In genomic region chr7:87413029-87413428, GRCh38 we compare ENCODE assay signal across 34 cellular contexts.
DNase-seq lines count a peak whose midpoint lies in the region; ATAC-seq and TF ChIP-seq lines count a peak whose summit lies in the region.
"Had no signal": no experiment of that assay in that cellular context is flagged by ENCODE, and none has a peak within 500 bp of the region (broad histone marks: within the 10 kb centered on the region; RNA-seq: fewer than 3 reads in every experiment).

No MANE protein-coding gene starts in this region.

- DNase-seq in AG04450 (ENCODE audit: low read depth, low spot score), result peak; percentile 11
- DNase-seq in WERI-Rb-1, result no peak
- peak; percentile 71 for DNase-seq in fibroblast of gingiva (ENCODE audit: low read depth)
- no peak for DNase-seq in HPDE6-E6E7 (ENCODE audit: extremely low spot score)
- DNase-seq in activated naive CD4-positive, alpha-beta T cell treated with anti-CD3 and anti-CD28 coated beads, Interleukin-2, amount 10 ng/mL, durations not matched to agents 7 days and 5 days, result no peak
- DNase-seq in NCI-H526 treated with DMSO at 0.1 percent for 48 hours (lab: John Stamatoyannopoulos, UW), result no peak
- DNase-seq: activated CD4-positive, alpha-beta memory T cell treated with anti-CD3 and anti-CD28 coated beads for 36 hours; activated CD4-positive, CD25-positive, alpha-beta regulatory T cell treated with anti-CD3 and anti-CD28 coated beads, Interleukin-2, amount 50 U/mL, for 72 hours; activated naive CD4-positive, alpha-beta T cell; adrenal gland; CD8-positive, alpha-beta T cell; colonic mucosa; effector CD4-positive, alpha-beta T cell; foreskin melanocyte; H7; NCI-H1436; NCI-H2081; NCI-H2227 treated with DMSO at 0.1 percent for 48 hours; nephron progenitor cell; ovary; Right ventricle myocardium superior; spleen; stimulated activated CD4-positive, alpha-beta T cell treated with anti-CD3 and anti-CD28 coated beads, Interleukin-2, amount 100 ng/mL, for 24 hours; stimulated activated naive CD8-positive, alpha-beta T cell treated with anti-CD3 and anti-CD28 coated beads, Interleukin-15, Interleukin-2, amounts not matched to agents 100 U/mL and 50 U/mL, for 24 hours; testis had no signal

- H3K4me1 ChIP-seq in mesodermal cell (ENCODE audit: control insufficient read depth, insufficient read depth, low read length, poor library complexity, severe bottlenecking), result peaks cover 3% of the 10 kb centered on the region
- H3K4me1 ChIP-seq: colonic mucosa, testis had no signal

- no peak overlapping the region for H3K27ac Mint-ChIP-seq in activated naive CD4-positive, alpha-beta T cell treated with anti-CD3 and anti-CD28 coated beads, Interleukin-2, amount 10 ng/mL, durations not matched to agents 7 days and 5 days
- H3K27ac Mint-ChIP-seq: activated CD4-positive, alpha-beta memory T cell treated with anti-CD3 and anti-CD28 coated beads for 36 hours; B cell; CD8-positive, alpha-beta T cell; nephron progenitor cell; T-helper 1 cell treated with Interleukin-12 subunit alpha and Interleukin-12 subunit beta and Interleukin-4 antibody, amounts not matched to agents 30 μg/mL and 1 μg/mL, for 36 hours had no signal

- H3K27me3 ChIP-seq in AG04450 (ENCODE audit: control insufficient read depth, insufficient read depth, low read length) (no peaks in the 10 kb centered on the region), WERI-Rb-1 (ENCODE audit: insufficient read depth, low read depth, severe bottlenecking) (no peaks in the 10 kb centered on the region)
- H3K27me3 ChIP-seq: adrenal gland, cardiac muscle cell, colonic mucosa, ovary, spleen, testis had no signal

- no peaks in the 10 kb centered on the region for H3K36me3 Mint-ChIP-seq in activated naive CD4-positive, alpha-beta T cell treated with anti-CD3 and anti-CD28 coated beads, Interleukin-2, amount 10 ng/mL, durations not matched to agents 7 days and 5 days
- H3K36me3 Mint-ChIP-seq: activated CD4-positive, alpha-beta memory T cell treated with anti-CD3 and anti-CD28 coated beads for 36 hours; CD8-positive, alpha-beta T cell had no signal

- CTCF ChIA-PET in AG04450 (lab: Charles Lee), result interaction anchor here (0.6 to 13.0 kb wide), 2 partner anchors 97 to 157 kb away, joined by 3 to 454 read pairs; no protein-coding TSS in a partner anchor
- CTCF ChIA-PET in activated naive CD4-positive, alpha-beta T cell treated with anti-CD3 and anti-CD28 coated beads, Interleukin-2, amount 10 ng/mL, durations not matched to agents 7 days and 5 days (lab: Charles Lee), result no interaction called here

- no CpG with 5 or more reads among the region's 1 CpG for WGBS in mesodermal cell (ENCODE audit: insufficient coverage in 2 of 2), 2 experiments

- H3K9me3 ChIP-seq in AG04450 (ENCODE audit: control insufficient read depth, insufficient read depth, low read length), result no peaks in the 10 kb centered on the region
- H3K9me3 ChIP-seq in WERI-Rb-1 (ENCODE audit: severe bottlenecking), result no peaks in the 10 kb centered on the region
- H3K9me3 ChIP-seq in mesodermal cell (ENCODE audit: control insufficient read depth, low read length), result no peaks in the 10 kb centered on the region
- H3K9me3 ChIP-seq: adrenal gland, colonic mucosa, ovary, spleen, testis had no signal

- H3K36me3 ChIP-seq in WERI-Rb-1 (no peaks in the 10 kb centered on the region), mesodermal cell (ENCODE audit: control insufficient read depth, insufficient read depth, low read length) (no peaks in the 10 kb centered on the region)
- H3K36me3 ChIP-seq: adrenal gland, cardiac muscle cell, colonic mucosa, ovary had no signal

- POLR2A ChIA-PET in AG04450 (lab: Yijun Ruan, JAX), result interaction anchor here (2.2 kb wide), 1 partner anchor 96 kb away, joined by 13 read pairs; no protein-coding TSS in a partner anchor

- no peaks in the 10 kb centered on the region for H3K9me3 Mint-ChIP-seq in activated naive CD4-positive, alpha-beta T cell treated with anti-CD3 and anti-CD28 coated beads, Interleukin-2, amount 10 ng/mL, durations not matched to agents 7 days and 5 days
- H3K9me3 Mint-ChIP-seq: activated CD4-positive, alpha-beta memory T cell treated with anti-CD3 and anti-CD28 coated beads for 36 hours; CD8-positive, alpha-beta T cell; nephron progenitor cell; T-helper 1 cell treated with Interleukin-12 subunit alpha and Interleukin-12 subunit beta and Interleukin-4 antibody, amounts not matched to agents 30 μg/mL and 1 μg/mL, for 36 hours had no signal

- no peak overlapping the region for H3K4me3 ChIP-seq in AG04450 (ENCODE audit: low read depth, low read length)
- H3K4me3 ChIP-seq in WERI-Rb-1 (ENCODE audit: low read depth, low read length), result no peak overlapping the region
- no peak overlapping the region for H3K4me3 ChIP-seq in mesodermal cell (ENCODE audit: extremely low read depth, insufficient read depth, low read length, poor library complexity, severe bottlenecking)
- H3K4me3 ChIP-seq: adrenal gland, cardiac muscle cell, colonic mucosa, GM12878, lung, ovary, spleen, testis had no signal

- no peak for ATAC-seq in HG02884 (IDR thresholded peaks at IDR 0.05; ENCODE audit: unreplicated experiment)
- ATAC-seq: CD8-positive, alpha-beta T cell; GM12878; Panc1; SK-N-SH treated with all-trans-retinoic acid at 6 μM for 48 hours; stimulated activated naive CD8-positive, alpha-beta T cell treated with anti-CD3 and anti-CD28 coated beads, Interleukin-15, Interleukin-2, amounts not matched to agents 100 U/mL and 50 U/mL, for 24 hours had no signal

- H3K27ac ChIP-seq in AG04450 (ENCODE audit: low read depth, low read length), result no peak overlapping the region
- peak overlapping the region; percentile 73 for H3K27ac ChIP-seq in WERI-Rb-1
- peak overlapping the region; percentile 83 for H3K27ac ChIP-seq in mesodermal cell (ENCODE audit: low read depth, low read length, severe bottlenecking)
- H3K27ac ChIP-seq: colonic mucosa, ovary, spleen, testis had no signal

- TF ChIP-seq CTCF in AG04450 (IDR thresholded peaks at IDR 0.05; ENCODE audit: low read depth, low read length) (no peak), WERI-Rb-1 (IDR thresholded peaks at IDR 0.05; ENCODE audit: low read depth, low read length) (no peak)

- no peaks in the 10 kb centered on the region for H3K4me1 Mint-ChIP-seq in activated naive CD4-positive, alpha-beta T cell treated with anti-CD3 and anti-CD28 coated beads, Interleukin-2, amount 10 ng/mL, durations not matched to agents 7 days and 5 days

- H3K27me3 Mint-ChIP-seq in activated naive CD4-positive, alpha-beta T cell treated with anti-CD3 and anti-CD28 coated beads, Interleukin-2, amount 10 ng/mL, durations not matched to agents 7 days and 5 days, result no peaks in the 10 kb centered on the region
- H3K27me3 Mint-ChIP-seq: activated CD4-positive, alpha-beta memory T cell treated with anti-CD3 and anti-CD28 coated beads for 36 hours; B cell had no signal

- H3K4me3 Mint-ChIP-seq in activated naive CD4-positive, alpha-beta T cell treated with anti-CD3 and anti-CD28 coated beads, Interleukin-2, amount 10 ng/mL, durations not matched to agents 7 days and 5 days, result no peak overlapping the region
- H3K4me3 Mint-ChIP-seq: activated CD4-positive, alpha-beta memory T cell treated with anti-CD3 and anti-CD28 coated beads for 36 hours; B cell; CD8-positive, alpha-beta T cell; nephron progenitor cell; T-helper 1 cell treated with Interleukin-12 subunit alpha and Interleukin-12 subunit beta and Interleukin-4 antibody, amounts not matched to agents 30 μg/mL and 1 μg/mL, for 36 hours had no signal

Comparison
In these comparisons a context has a peak if more than half of its experiments do, and no peak if none do; other contexts are left out.
1. DNase-seq: peak in AG04450 (single experiment) and fibroblast of gingiva (single experiment); none in WERI-Rb-1 (single experiment), HPDE6-E6E7 (single experiment), activated naive CD4-positive, alpha-beta T cell treated with anti-CD3 and anti-CD28 coated beads, Interleukin-2, amount 10 ng/mL, durations not matched to agents 7 days and 5 days (single experiment) and NCI-H526 treated with DMSO at 0.1 percent for 48 hours (single experiment).